Comparison of ENCODE assay signal across 22 cellular contexts in the genomic region with DNA sequence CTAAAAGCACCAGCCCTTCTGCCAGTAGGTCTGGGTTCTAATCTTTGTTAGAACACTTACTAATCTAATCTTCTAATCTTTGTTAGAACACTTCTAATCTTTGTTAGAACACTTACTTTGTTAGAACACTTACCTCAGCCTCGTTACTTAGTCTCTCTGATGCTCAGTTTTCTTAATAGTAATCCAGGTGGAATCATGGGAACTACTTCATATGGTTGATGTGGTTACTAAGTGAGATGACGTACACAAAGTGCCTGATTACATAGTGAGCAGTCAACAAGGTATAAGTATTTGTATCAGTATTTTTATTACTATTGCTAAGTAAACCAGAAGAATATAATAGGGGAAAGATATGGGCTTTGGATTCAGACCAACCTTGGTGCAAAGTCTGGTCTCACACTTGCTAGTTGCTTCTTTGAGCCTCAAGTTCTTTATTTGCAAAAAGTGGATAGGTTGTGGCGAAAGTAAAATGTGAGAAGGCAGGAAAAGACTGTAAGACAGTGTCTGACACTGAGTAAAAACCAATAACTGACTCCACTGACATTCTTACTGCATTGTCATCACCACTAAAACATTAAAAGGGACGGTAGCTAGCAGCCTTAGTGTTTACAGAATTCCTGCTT.
A peak's percentile ranks its signal among the peaks of the same experiment; 100 is the strongest.
DNase-seq lines count a peak whose midpoint lies in the region; ATAC-seq and TF ChIP-seq lines count a peak whose summit lies in the region.
"Had no signal": no experiment of that assay in that cellular context is flagged by ENCODE, and none has a peak within 500 bp of the region (broad histone marks: within the 10 kb centered on the region; RNA-seq: fewer than 3 reads in every experiment).

No MANE protein-coding gene starts in this region.

- no peak for TF ChIP-seq CTCF in nephron (IDR thresholded peaks at IDR 0.05; ENCODE audit: unreplicated experiment in 3 of 3)
- no peak for TF ChIP-seq CTCF in esophagus squamous epithelium (IDR thresholded peaks at IDR 0.05)
- TF ChIP-seq CTCF in body of pancreas (IDR thresholded peaks at IDR 0.05) = no peak

- H3K36me3 ChIP-seq in CD8-positive, alpha-beta memory T cell (ENCODE audit: insufficient read depth, low read length) = no peaks in the 10 kb centered on the region
- H3K36me3 ChIP-seq in esophagus squamous epithelium (no peaks in the 10 kb centered on the region), body of pancreas (replicated peaks in 1 of 2; ENCODE audit: insufficient read depth in 1 of 2, low read depth in 2 of 2) (no peaks in the 10 kb centered on the region)
- H3K36me3 ChIP-seq: ascending aorta, ovary, suprapubic skin, vagina had no signal

- CTCF ChIA-PET in CD8-positive, alpha-beta memory T cell (lab: Charles Lee) = no interaction called here

- no peak for ATAC-seq in HG03469 (IDR thresholded peaks at IDR 0.05; ENCODE audit: unreplicated experiment)
- ATAC-seq in body of pancreas = no peak
- ATAC-seq: activated T-cell treated with anti-CD3 and anti-CD28 coated beads, Interleukin-2, amount 50 U/mL, for 4 hours had no signal

- H3K9me3 Mint-ChIP-seq in CD8-positive, alpha-beta memory T cell = no peaks in the 10 kb centered on the region
- H3K9me3 Mint-ChIP-seq in dendritic cell treated with granulocyte-macrophage colony-stimulating factor and Interleukin-4, amounts not matched to agents 40 ng/mL and 50 ng/mL, for 4 days = no peaks in the 10 kb centered on the region
- no peaks in the 10 kb centered on the region for H3K9me3 Mint-ChIP-seq in nephron
- H3K9me3 Mint-ChIP-seq: activated naive CD4-positive, alpha-beta T cell treated with anti-CD3 and anti-CD28 coated beads, Interleukin-2, amount 10 ng/mL, durations not matched to agents 7 days and 5 days; activated T-cell treated with anti-CD3 and anti-CD28 coated beads, Interleukin-2, amount 50 U/mL, for 4 hours had no signal

- peak overlapping the region in 3 of 7 donors; percentile 8 to 51 (median 39) for H3K4me3 Mint-ChIP-seq in CD8-positive, alpha-beta memory T cell
- H3K4me3 Mint-ChIP-seq in dendritic cell treated with granulocyte-macrophage colony-stimulating factor and Interleukin-4, amounts not matched to agents 40 ng/mL and 50 ng/mL, for 4 days = no peak overlapping the region
- H3K4me3 Mint-ChIP-seq in nephron = no peak overlapping the region
- H3K4me3 Mint-ChIP-seq: activated naive CD4-positive, alpha-beta T cell treated with anti-CD3 and anti-CD28 coated beads, Interleukin-2, amount 10 ng/mL, durations not matched to agents 7 days and 5 days; activated T-cell treated with anti-CD3 and anti-CD28 coated beads, Interleukin-2, amount 50 U/mL, for 4 hours had no signal

- peaks cover 13 to 67% (median 23%) of the 10 kb centered on the region in 3 donors for H3K36me3 Mint-ChIP-seq in CD8-positive, alpha-beta memory T cell
- H3K36me3 Mint-ChIP-seq in dendritic cell treated with granulocyte-macrophage colony-stimulating factor and Interleukin-4, amounts not matched to agents 40 ng/mL and 50 ng/mL, for 4 days (ENCODE audit: low read depth) = no peaks in the 10 kb centered on the region
- H3K36me3 Mint-ChIP-seq in nephron (ENCODE audit: low read depth) = peaks cover 7% of the 10 kb centered on the region
- H3K36me3 Mint-ChIP-seq: activated naive CD4-positive, alpha-beta T cell treated with anti-CD3 and anti-CD28 coated beads, Interleukin-2, amount 10 ng/mL, durations not matched to agents 7 days and 5 days had no signal

- no peak overlapping the region for H3K27ac ChIP-seq in CD8-positive, alpha-beta memory T cell (ENCODE audit: low read depth, low read length)
- H3K27ac ChIP-seq in esophagus squamous epithelium = no peak overlapping the region
- H3K27ac ChIP-seq in body of pancreas = no peak overlapping the region
- H3K27ac ChIP-seq: ascending aorta, ovary, suprapubic skin, vagina had no signal

- intact Hi-C loops in dendritic cell treated with granulocyte-macrophage colony-stimulating factor and Interleukin-4, amounts not matched to agents 40 ng/mL and 50 ng/mL, for 4 days (cut with micrococcal nuclease) = loop anchor here (5.0 kb wide), 1 partner anchor 49 kb away; no protein-coding TSS in a partner anchor
- intact Hi-C loops in esophagus squamous epithelium (cut with DNase I) (no loop called here), body of pancreas (cut with DNase I) (no loop called here)

- no peak overlapping the region for H3K4me3 ChIP-seq in CD8-positive, alpha-beta memory T cell (ENCODE audit: low read length)
- no peak overlapping the region for H3K4me3 ChIP-seq in esophagus squamous epithelium
- H3K4me3 ChIP-seq in body of pancreas = no peak overlapping the region
- H3K4me3 ChIP-seq: ascending aorta, lung, ovary, suprapubic skin, vagina had no signal

- DNase-seq in AG08395 (ENCODE audit: low spot score) (peak; percentile 19), esophagus squamous epithelium (lab: John Stamatoyannopoulos, UW) (no peak), body of pancreas (no peak)
- DNase-seq in CD8-positive, alpha-beta memory T cell = no peak
- DNase-seq: activated CD8-positive, alpha-beta memory T cell treated with anti-CD3 and anti-CD28 coated beads for 24 hours; activated naive CD4-positive, alpha-beta T cell treated with anti-CD3 and anti-CD28 coated beads, Interleukin-2, amount 10 ng/mL, durations not matched to agents 7 days and 5 days; activated T-cell treated with anti-CD3 and anti-CD28 coated beads, Interleukin-2, amount 50 U/mL, for 4 hours; DND-41; hypothalamus; islet precursor cell; NCI-H1694 treated with DMSO at 0.1 percent for 48 hours; NCI-H226; NCI-H82; T-helper 9 cell had no signal

- no peaks in the 10 kb centered on the region for H3K9me3 ChIP-seq in CD8-positive, alpha-beta memory T cell (ENCODE audit: low read length)
- H3K9me3 ChIP-seq in esophagus squamous epithelium (no peaks in the 10 kb centered on the region), body of pancreas (no peaks in the 10 kb centered on the region)
- H3K9me3 ChIP-seq: ascending aorta, ovary, suprapubic skin, vagina had no signal

- H3K27me3 ChIP-seq in CD8-positive, alpha-beta memory T cell (ENCODE audit: insufficient read depth, low read length, poor library complexity, severe bottlenecking) = no peaks in the 10 kb centered on the region
- peaks cover 0 to 2% (median 0%) of the 10 kb centered on the region in 4 donors for H3K27me3 ChIP-seq in esophagus squamous epithelium
- H3K27me3 ChIP-seq in body of pancreas = no peaks in the 10 kb centered on the region
- H3K27me3 ChIP-seq: ascending aorta, ovary, suprapubic skin, vagina had no signal

- 85 to 87% methylated on average over 4 of the region's 4 CpGs for WGBS in esophagus squamous epithelium, 2 donors
- 66 to 74% methylated on average over 4 of the region's 4 CpGs for WGBS in body of pancreas, 2 donors

- H3K27ac Mint-ChIP-seq in CD8-positive, alpha-beta memory T cell = peak overlapping the region in 7 of 8 donors; percentile 60 to 93 (median 67)
- peak overlapping the region; percentile 62 for H3K27ac Mint-ChIP-seq in dendritic cell treated with granulocyte-macrophage colony-stimulating factor and Interleukin-4, amounts not matched to agents 40 ng/mL and 50 ng/mL, for 4 days
- H3K27ac Mint-ChIP-seq in nephron = peak overlapping the region in 2 of 3 experiments; percentile 7 to 9
- H3K27ac Mint-ChIP-seq: activated naive CD4-positive, alpha-beta T cell treated with anti-CD3 and anti-CD28 coated beads, Interleukin-2, amount 10 ng/mL, durations not matched to agents 7 days and 5 days had no signal

- no peaks in the 10 kb centered on the region for H3K27me3 Mint-ChIP-seq in CD8-positive, alpha-beta memory T cell
- H3K27me3 Mint-ChIP-seq in dendritic cell treated with granulocyte-macrophage colony-stimulating factor and Interleukin-4, amounts not matched to agents 40 ng/mL and 50 ng/mL, for 4 days = peaks cover 16% of the 10 kb centered on the region
- peaks cover 4% of the 10 kb centered on the region for H3K27me3 Mint-ChIP-seq in nephron (ENCODE audit: low read depth)

- H3K4me1 Mint-ChIP-seq in CD8-positive, alpha-beta memory T cell = peaks cover 58 to 89% (median 72%) of the 10 kb centered on the region in 3 donors
- peaks cover 51% of the 10 kb centered on the region for H3K4me1 Mint-ChIP-seq in dendritic cell treated with granulocyte-macrophage colony-stimulating factor and Interleukin-4, amounts not matched to agents 40 ng/mL and 50 ng/mL, for 4 days (ENCODE audit: low read depth)
- H3K4me1 Mint-ChIP-seq in nephron = peaks cover 50% of the 10 kb centered on the region

- TF ChIP-seq POLR2A in esophagus squamous epithelium (IDR thresholded peaks at IDR 0.05) (no peak), body of pancreas (IDR thresholded peaks at IDR 0.05) (no peak)

- POLR2A ChIA-PET in CD8-positive, alpha-beta memory T cell (lab: Charles Lee) = interaction anchor here (0.9 kb wide), 1 partner anchor 14 kb away, joined by 3 read pairs; no protein-coding TSS in a partner anchor

- H3K4me1 ChIP-seq in CD8-positive, alpha-beta memory T cell (ENCODE audit: insufficient read depth, low read length) = peaks cover 36% of the 10 kb centered on the region
- H3K4me1 ChIP-seq in esophagus squamous epithelium (peaks cover 0 to 31% (median 7%) of the 10 kb centered on the region in 3 donors), body of pancreas (no peaks in the 10 kb centered on the region)
- H3K4me1 ChIP-seq: ascending aorta had no signal

Comparison
In these comparisons a context has a peak if more than half of its experiments do, and no peak if none do; other contexts are left out.
1. H3K27ac Mint-ChIP-seq: peak in every context shown above with its lines; median percentile 67 in CD8-positive, alpha-beta memory T cell; 62 in dendritic cell treated with granulocyte-macrophage colony-stimulating factor and Interleukin-4, amounts not matched to agents 40 ng/mL and 50 ng/mL, for 4 days; 8 in nephron.